16 cellular contexts compared by ENCODE assay signal in genomic region chr1:242083742-242084141, GRCh38.
"Had no signal": no experiment of that assay in that cellular context is flagged by ENCODE, and none has a peak within 500 bp of the region (broad histone marks: within the 10 kb centered on the region; RNA-seq: fewer than 3 reads in every experiment).

No MANE protein-coding gene starts in this region.

- ATAC-seq: foreskin keratinocyte; gastroesophageal sphincter; left lung; lower lobe of right lung; mucosa of descending colon; naive thymus-derived CD8-positive, alpha-beta T cell had no signal

- H3K27me3 ChIP-seq: esophagus muscularis mucosa, foreskin keratinocyte, heart left ventricle, left lung had no signal

- H3K36me3 ChIP-seq: esophagus muscularis mucosa, gastroesophageal sphincter, heart left ventricle, left lung, lower lobe of right lung had no signal

- H3K4me1 ChIP-seq: esophagus muscularis mucosa, foreskin keratinocyte, gastroesophageal sphincter, heart left ventricle, left lung, lower lobe of right lung had no signal

- H3K4me3 ChIP-seq: coronary artery, dorsolateral prefrontal cortex, esophagus muscularis mucosa, gastroesophageal sphincter, heart left ventricle, left lung, lower lobe of right lung, mucosa of descending colon had no signal

- DNase-seq: dermis blood vessel endothelial cell; dorsolateral prefrontal cortex; effector CD4-positive, alpha-beta T cell; effector memory CD4-positive, alpha-beta T cell; foreskin keratinocyte; heart left ventricle; hippocampal formation; left lung; lower lobe of right lung; mesenchymal stem cell; mucosa of descending colon; naive B cell; naive thymus-derived CD8-positive, alpha-beta T cell had no signal

- H3K9me3 ChIP-seq: esophagus muscularis mucosa, gastroesophageal sphincter, heart left ventricle, left lung, lower lobe of right lung, mucosa of descending colon had no signal

- H3K27ac ChIP-seq: coronary artery, esophagus muscularis mucosa, foreskin keratinocyte, gastroesophageal sphincter, left lung, lower lobe of right lung had no signal
